In genomic region chr11:62413060-62413696, GRCh38 we compare ENCODE assay signal across 19 cellular contexts. TPM values are rescaled to one million over a fixed set of nuclear protein-coding genes. Genes with fewer than 3 reads are reported as not detected.
"Had no signal": no experiment of that assay in that cellular context is flagged by ENCODE, and none has a peak within 500 bp of the region (broad histone marks: within the 10 kb centered on the region; RNA-seq: fewer than 3 reads in every experiment).

No MANE protein-coding gene starts in this region.

- H3K4me1 ChIP-seq: ascending aorta had no signal

- ATAC-seq: activated naive CD8-positive, alpha-beta T cell treated with anti-CD3 and anti-CD28 coated beads, Interleukin-2, amount 50 U/mL, for 24 hours; activated T-helper 17 cell treated with anti-CD3 and anti-CD28 coated beads, Interleukin-2, amount 50 U/mL, for 72 hours; effector memory CD8-positive, alpha-beta T cell; left lobe of liver; stimulated activated effector memory CD8-positive, alpha-beta T cell treated with anti-CD3 and anti-CD28 coated beads, Interleukin-12 subunit alpha, Interleukin-12 subunit beta, amount 100 ng/mL, for 72 hours; T-cell had no signal

- H3K4me3 ChIP-seq: ascending aorta, vagina had no signal

- DNase-seq: activated CD4-positive, alpha-beta T cell treated with anti-CD3 and anti-CD28 coated beads, Interleukin-2, amount 50 U/mL, for 48 hours; activated naive CD4-positive, alpha-beta T cell treated with anti-CD3 and anti-CD28 coated beads for 36 hours; activated naive CD8-positive, alpha-beta T cell treated with anti-CD3 and anti-CD28 coated beads, Interleukin-2, amount 50 U/mL, for 24 hours; dermis blood vessel endothelial cell; effector memory CD8-positive, alpha-beta T cell; hippocampal formation; T-cell; T-helper 9 cell had no signal

- H3K27me3 ChIP-seq: ascending aorta, vagina had no signal

- H3K36me3 ChIP-seq: ascending aorta, vagina had no signal

- H3K27ac ChIP-seq: ascending aorta, vagina had no signal

- H3K9me3 ChIP-seq: ascending aorta, vagina had no signal

RNA-seq across cellular contexts. Expression of gene SCGB1A1, which starts 5.7 kb away (rescaled TPM):
- total RNA-seq: activated naive CD4-positive, alpha-beta T cell treated with anti-CD3 and anti-CD28 coated beads for 36 hours; activated T-helper 17 cell treated with anti-CD3 and anti-CD28 coated beads, Interleukin-2, amount 50 U/mL, for 72 hours; ascending aorta; chondrocyte; dermis blood vessel endothelial cell; epithelial cell of proximal tubule; glomerular endothelial cell; renal cortical epithelial cell; vagina had no signal
- polyA plus RNA-seq: keratinocyte, neural cell had no signal
